14 cellular contexts compared by ENCODE assay signal in genomic region chr20:57361517-57361916, GRCh38. TPM values are rescaled to one million over a fixed set of nuclear protein-coding genes. Genes with fewer than 3 reads are reported as not detected.
A peak's percentile ranks its signal among the peaks of the same experiment; 100 is the strongest.
DNase-seq lines count a peak whose midpoint lies in the region; ATAC-seq and TF ChIP-seq lines count a peak whose summit lies in the region.
"Had no signal": no experiment of that assay in that cellular context is flagged by ENCODE, and none has a peak within 500 bp of the region (broad histone marks: within the 10 kb centered on the region; RNA-seq: fewer than 3 reads in every experiment).

No MANE protein-coding gene starts in this region.

- no peaks in the 10 kb centered on the region for H3K27me3 ChIP-seq in IMR-90 (ENCODE audit: control insufficient read depth, insufficient read depth, low read length)
- H3K27me3 ChIP-seq: cardiac muscle cell had no signal

- peak overlapping the region; percentile 48; the same call in 1 of the 2 replicates for H3K4me2 ChIP-seq in IMR-90 (ENCODE audit: low read depth, low read length)

- no peak for TF ChIP-seq POLR2A in IMR-90 (IDR thresholded peaks at IDR 0.05; ENCODE audit: low read depth, low read length)

- H3K23ac ChIP-seq in IMR-90 (ENCODE audit: low read depth, low read length): no peak overlapping the region

- peaks cover 3% of the 10 kb centered on the region for H3K4me1 ChIP-seq in IMR-90 (ENCODE audit: control insufficient read depth, insufficient read depth, low read length)

- H3K4me3 ChIP-seq in AG10803 (ENCODE audit: low read length) (no peak overlapping the region), IMR-90 (ENCODE audit: insufficient read depth, low read depth, low read length) (no peak overlapping the region), choroid plexus epithelial cell (ENCODE audit: low read depth, low read length) (no peak overlapping the region)
- H3K4me3 ChIP-seq: cardiac muscle cell had no signal

- POLR2A ChIA-PET in IMR-90 (lab: Charles Lee; ENCODE audit: unreplicated experiment): interaction anchor here (0.5 to 1.4 kb wide), 2 partner anchors 10 to 36 kb away, joined by 3 read pairs; partner anchors contain the start of gene RAE1

- H3K14ac ChIP-seq in IMR-90 (replicated peaks; ENCODE audit: low read depth, low read length): peak overlapping the region; percentile 26; the same call in 1 of the 2 replicates

- H4K5ac ChIP-seq in IMR-90 (ENCODE audit: low read depth, low read length): no peak overlapping the region

- peaks cover 26 to 30% of the 10 kb centered on the region in 2 experiments for H3K79me1 ChIP-seq in IMR-90 (ENCODE audit: low read depth in 1 of 2, low read length in 2 of 2)

- H2AFZ ChIP-seq in IMR-90 (replicated peaks; ENCODE audit: low read length, poor library complexity): peak overlapping the region; percentile 29

- peak overlapping the region; percentile 72 for H4K91ac ChIP-seq in IMR-90 (ENCODE audit: insufficient read depth, low read depth, low read length)

- H3K18ac ChIP-seq in IMR-90 (ENCODE audit: low read depth, low read length): peak overlapping the region; percentile 47; the same call in 1 of the 2 replicates

- H4K8ac ChIP-seq in IMR-90 (ENCODE audit: low read depth in 2 of 2, low read length in 2 of 2): peak overlapping the region in 1 of 2 experiments; percentile 82; a peak in 2 of 4 replicates

- ATAC-seq in IMR-90 (ENCODE audit: low read depth): peak; percentile 90
- ATAC-seq in GM21825 (IDR thresholded peaks at IDR 0.05; ENCODE audit: unreplicated experiment): no peak
- ATAC-seq in GM21367 (IDR thresholded peaks at IDR 0.05; ENCODE audit: unreplicated experiment): no peak

- DNase-seq in AG10803 (ENCODE audit: low read depth) (peak; percentile 84), IMR-90 (peak; percentile 87), choroid plexus epithelial cell (ENCODE audit: low read depth) (peak; percentile 73), lung microvascular endothelial cell (ENCODE audit: low read depth in 2 of 2) (peak; percentile 12 to 77), COLO829 (ENCODE audit: low spot score) (no peak), Kasumi-1 (lab: John Stamatoyannopoulos, UW) (no peak)
- DNase-seq: CD4-positive, alpha-beta memory T cell; foreskin melanocyte; NCI-H146; nephron progenitor cell; stimulated activated CD4-positive, alpha-beta T cell treated with anti-CD3 and anti-CD28 coated beads, Interleukin-15, amount 100 ng/mL, for 24 hours had no signal

- dilution Hi-C loops in IMR-90 (cut with HindIII; ENCODE audit: low sequenced_read_pairs, unreplicated experiment): no loop called here

- no peaks in the 10 kb centered on the region for H3K9me3 ChIP-seq in IMR-90 (ENCODE audit: control insufficient read depth, insufficient read depth, low read length)

- no peak overlapping the region for H3K56ac ChIP-seq in IMR-90 (ENCODE audit: extremely low read depth, insufficient read depth, low read length)

- H3K4ac ChIP-seq in IMR-90 (ENCODE audit: low read depth, low read length): peak overlapping the region; percentile 58

- intact Hi-C loops in IMR-90 (cut with micrococcal nuclease): no loop called here

- in situ Hi-C loops in IMR-90 (cut with MboI; ENCODE audit: low sequenced_read_pairs): loop anchor here (25.0 kb wide), 1 partner anchor 974 kb away; the partner anchor contains the start of genes AURKA and CSTF1

- peak overlapping the region; percentile 70; the same call in 1 of the 2 replicates for H3K27ac ChIP-seq in IMR-90 (ENCODE audit: insufficient read depth, low read length)
- H3K27ac ChIP-seq: cardiac muscle cell had no signal

- peaks cover 5% of the 10 kb centered on the region; the same call in 1 of the 2 replicates for H3K9me1 ChIP-seq in IMR-90 (ENCODE audit: insufficient read depth, low read length)

- peaks cover 31% of the 10 kb centered on the region for H3K36me3 ChIP-seq in IMR-90 (ENCODE audit: control insufficient read depth, insufficient read depth, low read length)

- peak overlapping the region; percentile 30 for H2AK9ac ChIP-seq in IMR-90 (replicated peaks; ENCODE audit: low read depth, low read length, poor library complexity)

- TF ChIP-seq CTCF in AG10803 (conservative IDR thresholded peaks at IDR 0.05; ENCODE audit: low read length) (no peak), IMR-90 (conservative IDR thresholded peaks at IDR 0.05; ENCODE audit: low read depth, low read length) (no peak), choroid plexus epithelial cell (conservative IDR thresholded peaks at IDR 0.05; ENCODE audit: low read depth, low read length) (no peak)

- no peak for TF ChIP-seq RAD21 in IMR-90 (IDR thresholded peaks at IDR 0.05; ENCODE audit: low read length)

- H2BK120ac ChIP-seq in IMR-90 (ENCODE audit: low read depth, low read length): peak overlapping the region; percentile 28; the same call in 1 of the 2 replicates

- H2AK5ac ChIP-seq in IMR-90 (ENCODE audit: low read depth, low read length): peak overlapping the region; percentile 39; the same call in 1 of the 2 replicates

- no TSS peak for BruUV-seq in IMR-90 (replicated peaks; lab: Mats Ljungman, UMichigan)

- H4K20me1 ChIP-seq in IMR-90 (ENCODE audit: insufficient read depth, low read length): peaks cover 3% of the 10 kb centered on the region; the same call in 1 of the 2 replicates

- H2BK20ac ChIP-seq in IMR-90 (ENCODE audit: low read depth, low read length): peak overlapping the region; percentile 67

- CTCF ChIA-PET in IMR-90 (lab: Yijun Ruan, JAX): no interaction called here

- no peak overlapping the region for H3K9ac ChIP-seq in IMR-90 (ENCODE audit: low read depth, low read length)

- H2BK15ac ChIP-seq in IMR-90 (ENCODE audit: low read depth, low read length): 0 out of 3 replicates have a peak overlapping the region, but pooled peaks have one; percentile 27

- WGBS in IMR-90 (ENCODE audit: extremely low coverage in 2 of 2, insufficient read length in 1 of 2), 2 experiments: no CpG with 5 or more reads among the region's 6 CpGs

- peak overlapping the region; percentile 78 for H2BK5ac ChIP-seq in IMR-90 (ENCODE audit: low read depth, low read length, poor library complexity, severe bottlenecking)

TF ChIP-seq in IMR-90, 13 proteins besides CTCF, POLR2A, EP300 and RAD21:
- TF ChIP-seq BHLHE40 (IDR thresholded peaks at IDR 0.05; ENCODE audit: low read depth, low read length) (peak; percentile 98), MAFK (IDR thresholded peaks at IDR 0.05; ENCODE audit: low read depth, low read length) (0 out of 2 replicates have a peak, but pooled peaks have one; percentile 13), MAZ (IDR thresholded peaks at IDR 0.05; ENCODE audit: borderline replicate concordance, low read depth, low read length) (no peak), CHD1 (IDR thresholded peaks at IDR 0.05; ENCODE audit: low read depth, low read length) (no peak), RCOR1 (IDR thresholded peaks at IDR 0.05; ENCODE audit: insufficient replicate concordance, low read length) (peak; percentile 43), CEBPB (IDR thresholded peaks at IDR 0.05; ENCODE audit: low read depth, low read length) (no peak), SMC3 (IDR thresholded peaks at IDR 0.05; ENCODE audit: low read depth, low read length) (no peak), FOS (IDR thresholded peaks at IDR 0.05; ENCODE audit: low read depth, low read length) (peak; percentile 89), RFX5 (IDR thresholded peaks at IDR 0.05; ENCODE audit: low read depth, low read length) (peak; percentile 43; the same call in 1 of the 2 replicates), NFE2L2 (IDR thresholded peaks at IDR 0.05; ENCODE audit: low read depth, low read length) (peak; percentile 58; the same call in 1 of the 2 replicates), ELK1 (IDR thresholded peaks at IDR 0.05; ENCODE audit: borderline replicate concordance, low read depth, low read length) (no peak), MXI1 (IDR thresholded peaks at IDR 0.05; ENCODE audit: borderline replicate concordance, low read depth, low read length) (no peak)
- TF ChIP-seq, protein P1, sequence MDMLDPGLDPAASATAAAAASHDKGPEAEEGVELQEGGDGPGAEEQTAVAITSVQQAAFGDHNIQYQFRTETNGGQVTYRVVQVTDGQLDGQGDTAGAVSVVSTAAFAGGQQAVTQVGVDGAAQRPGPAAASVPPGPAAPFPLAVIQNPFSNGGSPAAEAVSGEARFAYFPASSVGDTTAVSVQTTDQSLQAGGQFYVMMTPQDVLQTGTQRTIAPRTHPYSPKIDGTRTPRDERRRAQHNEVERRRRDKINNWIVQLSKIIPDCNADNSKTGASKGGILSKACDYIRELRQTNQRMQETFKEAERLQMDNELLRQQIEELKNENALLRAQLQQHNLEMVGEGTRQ (IDR thresholded peaks at IDR 0.05; ENCODE audit: low read depth, low read length): no peak

RNA-seq across cellular contexts. Expression of gene RAE1, which starts 10.5 kb away (rescaled TPM):
- total RNA-seq in IMR-90 (2012; rRNA removed) (32.5 and 32.8 TPM in 2 replicates), lung microvascular endothelial cell (15.0 and 16.7 TPM in 2 replicates)
- 58.4 and 80.5 TPM in 2 replicates for polyA plus RNA-seq in IMR-90 (2012; rRNA removed)
- 15.2 and 24.2 TPM in 2 replicates for polyA plus RNA-seq in IMR-90 (2012; cell fraction: cytosol; rRNA removed)
- 21.6 and 70.1 TPM in 2 replicates for polyA plus RNA-seq in IMR-90 (2012; cell fraction: nucleus; rRNA removed; ENCODE audit: low replicate concordance)

RNA-seq across cellular contexts. Expression of gene RBM38, which starts 29.7 kb away (rescaled TPM):
- total RNA-seq in IMR-90 (2012; rRNA removed) (5.2 and 6.9 TPM in 2 replicates), lung microvascular endothelial cell (10.2 and 11.7 TPM in 2 replicates)
- 11.9 and 14.6 TPM in 2 replicates for polyA plus RNA-seq in IMR-90 (2012; rRNA removed)
- polyA plus RNA-seq in IMR-90 (2012; cell fraction: cytosol; rRNA removed): 9.7 and 20.7 TPM in 2 replicates
- 10.0 and 19.1 TPM in 2 replicates for polyA plus RNA-seq in IMR-90 (2012; cell fraction: nucleus; rRNA removed; ENCODE audit: low replicate concordance)

RNA-seq across cellular contexts. Expression of gene SPO11, which starts 31.9 kb away (rescaled TPM):
- total RNA-seq in IMR-90 (2012; rRNA removed): not detected in 2 replicates
- polyA plus RNA-seq in IMR-90 (2012; rRNA removed): not detected in 2 replicates
- polyA plus RNA-seq in IMR-90 (2012; cell fraction: cytosol; rRNA removed): not detected in 2 replicates
- not detected in 2 replicates for polyA plus RNA-seq in IMR-90 (2012; cell fraction: nucleus; rRNA removed; ENCODE audit: low replicate concordance)
- total RNA-seq in lung microvascular endothelial cell: not detected in 2 replicates
- total RNA-seq: cardiac muscle cell; CD4-positive, alpha-beta memory T cell had no signal
- polyA plus RNA-seq: cardiac muscle cell; CD4-positive, alpha-beta memory T cell had no signal

Comparison
In these comparisons a context has a peak if more than half of its experiments do, and no peak if none do; other contexts are left out.
1. DNase-seq: peak in AG10803 (single experiment), IMR-90 (single experiment), choroid plexus epithelial cell (single experiment) and lung microvascular endothelial cell (2 of 2); none in COLO829 (single experiment) and Kasumi-1 (0 of 2).